In genomic region chr1:153963030-153963849, GRCh38 we compare ENCODE assay signal across 8 cellular contexts. TPM values are rescaled to one million over a fixed set of nuclear protein-coding genes. Genes with fewer than 3 reads are reported as not detected.
A peak's percentile ranks its signal among the peaks of the same experiment; 100 is the strongest.
DNase-seq lines count a peak whose midpoint lies in the region; ATAC-seq and TF ChIP-seq lines count a peak whose summit lies in the region.

A gene with protein sequence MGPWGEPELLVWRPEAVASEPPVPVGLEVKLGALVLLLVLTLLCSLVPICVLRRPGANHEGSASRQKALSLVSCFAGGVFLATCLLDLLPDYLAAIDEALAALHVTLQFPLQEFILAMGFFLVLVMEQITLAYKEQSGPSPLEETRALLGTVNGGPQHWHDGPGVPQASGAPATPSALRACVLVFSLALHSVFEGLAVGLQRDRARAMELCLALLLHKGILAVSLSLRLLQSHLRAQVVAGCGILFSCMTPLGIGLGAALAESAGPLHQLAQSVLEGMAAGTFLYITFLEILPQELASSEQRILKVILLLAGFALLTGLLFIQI (minus strand): TSS chr1:153963537. CDS start chr1:153962715, 822 bp downstream.

- H3K27ac ChIP-seq in Karpas-422 (ENCODE audit: low read length) (peak within 1 kb of the TSS; percentile 86), Peyer's patch (peak within 1 kb of the TSS; percentile 87 to 96 (median 92))

- peak; percentile 43 for ATAC-seq in GM21717 (IDR thresholded peaks at IDR 0.05; ENCODE audit: unreplicated experiment)

- DNase-seq in DMS 273 (lab: John Stamatoyannopoulos, UW; ENCODE audit: unreplicated experiment) (peak; percentile 99), Karpas-422 (peak; percentile 98), Peyer's patch (peak; percentile 99 to 100 (median 100)), erythroblast (lab: John Stamatoyannopoulos, UW) (peak; percentile 95 to 97)
- peak; percentile 96 for DNase-seq in activated T-cell treated with anti-CD3 and anti-CD28 coated beads, Interleukin-2, amount 50 U/mL, for 24 hours
- peak; percentile 98 for DNase-seq in stimulated activated CD8-positive, alpha-beta memory T cell treated with anti-CD3 and anti-CD28 coated beads, Interleukin-4, amount 100 ng/mL, for 48 hours

- peak within 1 kb of the TSS; percentile 93 for H3K4me2 ChIP-seq in Karpas-422 (ENCODE audit: low read depth, low read length, poor library complexity, severe bottlenecking)

- no peaks in the 10 kb centered on the region for H3K9me3 Mint-ChIP-seq in activated T-cell treated with anti-CD3 and anti-CD28 coated beads, Interleukin-2, amount 50 U/mL, for 24 hours

- peaks cover 66% of the 10 kb centered on the region for H3K4me1 Mint-ChIP-seq in activated T-cell treated with anti-CD3 and anti-CD28 coated beads, Interleukin-2, amount 50 U/mL, for 24 hours (ENCODE audit: low read depth)

- no peak for TF ChIP-seq CTCF in Peyer's patch (IDR thresholded peaks at IDR 0.05)

- peak within 1 kb of the TSS; percentile 86 for H3K4me3 ChIP-seq in Karpas-422 (ENCODE audit: low read length)
- H3K4me3 ChIP-seq in Peyer's patch, result peak within 1 kb of the TSS; percentile 60 to 79 (median 72)
- H3K4me3 ChIP-seq in mucosa of stomach (ENCODE audit: low read length), result peak within 1 kb of the TSS; percentile 97

- H3K27me3 ChIP-seq in Karpas-422 (ENCODE audit: low read length), result no peaks in the 10 kb centered on the region
- no peaks in the 10 kb centered on the region for H3K27me3 ChIP-seq in Peyer's patch
- no peaks in the 10 kb centered on the region for H3K27me3 ChIP-seq in mucosa of stomach (ENCODE audit: control insufficient read depth, insufficient read depth, low read length)

- peaks cover 8% of the 10 kb centered on the region; the same call in 1 of the 2 replicates for H3K36me3 ChIP-seq in Karpas-422 (ENCODE audit: insufficient read depth, low read length)
- H3K36me3 ChIP-seq in Peyer's patch, result peaks cover 0 to 14% (median 0%) of the 10 kb centered on the region in 3 donors
- H3K36me3 ChIP-seq in mucosa of stomach (ENCODE audit: control insufficient read depth, insufficient read depth, low read length), result no peaks in the 10 kb centered on the region

- peak within 1 kb of the TSS; percentile 94 for H3K9ac ChIP-seq in Karpas-422 (ENCODE audit: low read length)
- peak within 1 kb of the TSS; percentile 79 for H3K9ac ChIP-seq in mucosa of stomach (ENCODE audit: low read length)

- no peaks in the 10 kb centered on the region for H4K20me1 ChIP-seq in Karpas-422 (ENCODE audit: insufficient read depth, low read depth, low read length)

- H3K27me3 Mint-ChIP-seq in activated T-cell treated with anti-CD3 and anti-CD28 coated beads, Interleukin-2, amount 50 U/mL, for 24 hours, result no peaks in the 10 kb centered on the region

- peaks cover 37% of the 10 kb centered on the region for H3K79me2 ChIP-seq in Karpas-422 (ENCODE audit: low read length)

- peak within 1 kb of the TSS; percentile 89 for H3K4me3 Mint-ChIP-seq in activated T-cell treated with anti-CD3 and anti-CD28 coated beads, Interleukin-2, amount 50 U/mL, for 24 hours

- H2AFZ ChIP-seq in Karpas-422 (ENCODE audit: low read length), result 0 out of 2 replicates have a peak within 1 kb of the TSS, but pooled peaks have one; percentile 28

- H3K9me2 ChIP-seq in Karpas-422 (replicated peaks; ENCODE audit: insufficient read depth, low read length), result no peaks in the 10 kb centered on the region

- H3K36me3 Mint-ChIP-seq in activated T-cell treated with anti-CD3 and anti-CD28 coated beads, Interleukin-2, amount 50 U/mL, for 24 hours (ENCODE audit: low read depth), result peaks cover 67% of the 10 kb centered on the region

- peak within 1 kb of the TSS; percentile 93 for H3K27ac Mint-ChIP-seq in activated T-cell treated with anti-CD3 and anti-CD28 coated beads, Interleukin-2, amount 50 U/mL, for 24 hours

- H3K4me1 ChIP-seq in Karpas-422 (ENCODE audit: low read length) (peaks cover 61% of the 10 kb centered on the region), Peyer's patch (peaks cover 0 to 44% (median 10%) of the 10 kb centered on the region in 4 donors), mucosa of stomach (ENCODE audit: control insufficient read depth, insufficient read depth, low read length) (peaks cover 23% of the 10 kb centered on the region)

- H3K9me3 ChIP-seq in Karpas-422 (ENCODE audit: low read length) (no peaks in the 10 kb centered on the region), Peyer's patch (no peaks in the 10 kb centered on the region), mucosa of stomach (ENCODE audit: control insufficient read depth, low read length) (no peaks in the 10 kb centered on the region)

- TF ChIP-seq POLR2A in Peyer's patch (IDR thresholded peaks at IDR 0.05) (peak; percentile 62 to 76), erythroblast (IDR thresholded peaks at IDR 0.05; ENCODE audit: low read length) (peak; percentile 66)

RNA-seq across cellular contexts. Expression of the gene that starts here (rescaled TPM):
- total RNA-seq in Karpas-422 (2014; rRNA removed; shearing (Covaris generic); ENCODE audit: low replicate concordance), result 27.1 and 59.5 TPM in 2 replicates
- 10 to 100 TPM; 20.6 to 73.0 (median 60.1) TPM for total RNA-seq in Peyer's patch

Comparison
In these comparisons a context has a peak if more than half of its experiments do, and no peak if none do; other contexts are left out.
1. Peak in every context shown above with its lines: DNase-seq, ATAC-seq, H3K4me3 ChIP-seq and H3K27ac ChIP-seq.